In the genomic region with DNA sequence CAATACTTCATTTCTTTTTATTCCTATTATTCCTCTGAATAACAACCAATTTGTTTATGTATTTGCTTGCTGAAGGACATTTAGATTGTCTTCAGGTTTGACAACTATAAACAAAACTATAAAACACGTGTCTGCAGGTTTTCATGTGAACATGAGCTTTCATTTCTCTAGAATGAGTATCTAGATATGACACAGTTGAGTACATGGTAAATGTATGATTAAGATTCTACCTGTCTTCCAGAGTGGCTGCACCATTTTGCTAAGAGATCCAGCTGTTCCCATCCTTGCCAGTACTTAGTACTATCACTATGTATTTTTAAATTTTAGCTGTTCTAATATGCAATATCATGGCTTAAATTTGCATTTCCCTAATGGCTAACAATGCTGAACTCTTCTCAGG, we compare ENCODE assay signal across 13 cellular contexts. TPM values are rescaled to one million over a fixed set of nuclear protein-coding genes. Genes with fewer than 3 reads are reported as not detected.
DNase-seq lines count a peak whose midpoint lies in the region; ATAC-seq and FAIRE-seq lines count a peak whose summit lies in the region.
"Had no signal": no experiment of that assay in that cellular context is flagged by ENCODE, and none has a peak within 500 bp of the region (broad histone marks: within the 10 kb centered on the region; RNA-seq: fewer than 3 reads in every experiment).

No MANE protein-coding gene starts in this region.

- H3K4me3 Mint-ChIP-seq in activated T-cell treated with anti-CD3 and anti-CD28 coated beads, Interleukin-2, amount 50 U/mL, for 24 hours, result no peak overlapping the region
- H3K4me3 Mint-ChIP-seq in T-helper 17 cell, result no peak overlapping the region
- no peak overlapping the region for H3K4me3 Mint-ChIP-seq in stimulated activated effector memory CD8-positive, alpha-beta T cell treated with anti-CD3 and anti-CD28 coated beads, Interleukin-12 subunit alpha, Interleukin-12 subunit beta, amount 100 ng/mL, for 72 hours
- H3K4me3 Mint-ChIP-seq: CD14-positive monocyte; CD8-positive, alpha-beta memory T cell had no signal

- H3K27ac Mint-ChIP-seq in activated T-cell treated with anti-CD3 and anti-CD28 coated beads, Interleukin-2, amount 50 U/mL, for 24 hours, result peak overlapping the region; percentile 30
- H3K27ac Mint-ChIP-seq in T-helper 17 cell, result peak overlapping the region; percentile 49
- no peak overlapping the region for H3K27ac Mint-ChIP-seq in stimulated activated effector memory CD8-positive, alpha-beta T cell treated with anti-CD3 and anti-CD28 coated beads, Interleukin-12 subunit alpha, Interleukin-12 subunit beta, amount 100 ng/mL, for 72 hours

- FAIRE-seq in G401.6 (lab: Jason Lieb, UNC), result peak; percentile 13
- FAIRE-seq: GM12891 had no signal

- H3K9me3 Mint-ChIP-seq in activated T-cell treated with anti-CD3 and anti-CD28 coated beads, Interleukin-2, amount 50 U/mL, for 24 hours, result no peaks in the 10 kb centered on the region
- H3K9me3 Mint-ChIP-seq in stimulated activated effector memory CD8-positive, alpha-beta T cell treated with anti-CD3 and anti-CD28 coated beads, Interleukin-12 subunit alpha, Interleukin-12 subunit beta, amount 100 ng/mL, for 72 hours, result peaks cover 8% of the 10 kb centered on the region

- peaks cover 63% of the 10 kb centered on the region for H3K36me3 Mint-ChIP-seq in activated T-cell treated with anti-CD3 and anti-CD28 coated beads, Interleukin-2, amount 50 U/mL, for 24 hours (ENCODE audit: low read depth)
- peaks cover 3% of the 10 kb centered on the region for H3K36me3 Mint-ChIP-seq in T-helper 17 cell (ENCODE audit: low read depth)
- peaks cover 66% of the 10 kb centered on the region for H3K36me3 Mint-ChIP-seq in stimulated activated effector memory CD8-positive, alpha-beta T cell treated with anti-CD3 and anti-CD28 coated beads, Interleukin-12 subunit alpha, Interleukin-12 subunit beta, amount 100 ng/mL, for 72 hours

- no peak for ATAC-seq in T-helper 17 cell
- ATAC-seq in stimulated activated effector memory CD8-positive, alpha-beta T cell treated with anti-CD3 and anti-CD28 coated beads, Interleukin-12 subunit alpha, Interleukin-12 subunit beta, amount 100 ng/mL, for 72 hours, result peak; percentile 73
- no peak for ATAC-seq in GM19452 (IDR thresholded peaks at IDR 0.05; ENCODE audit: unreplicated experiment)
- ATAC-seq in GM18909 (IDR thresholded peaks at IDR 0.05; ENCODE audit: poor library complexity, unreplicated experiment), result no peak

- H3K4me1 Mint-ChIP-seq in activated T-cell treated with anti-CD3 and anti-CD28 coated beads, Interleukin-2, amount 50 U/mL, for 24 hours (ENCODE audit: low read depth), result peaks cover 66% of the 10 kb centered on the region
- peaks cover 26% of the 10 kb centered on the region for H3K4me1 Mint-ChIP-seq in T-helper 17 cell
- peaks cover 54% of the 10 kb centered on the region for H3K4me1 Mint-ChIP-seq in stimulated activated effector memory CD8-positive, alpha-beta T cell treated with anti-CD3 and anti-CD28 coated beads, Interleukin-12 subunit alpha, Interleukin-12 subunit beta, amount 100 ng/mL, for 72 hours

- no peaks in the 10 kb centered on the region for H3K27me3 Mint-ChIP-seq in activated T-cell treated with anti-CD3 and anti-CD28 coated beads, Interleukin-2, amount 50 U/mL, for 24 hours
- H3K27me3 Mint-ChIP-seq in T-helper 17 cell, result no peaks in the 10 kb centered on the region
- H3K27me3 Mint-ChIP-seq: CD8-positive, alpha-beta memory T cell had no signal

- H3K9me3 ChIP-seq in T-helper 17 cell (ENCODE audit: control insufficient read depth, low read length, poor library complexity, severe bottlenecking), result no peaks in the 10 kb centered on the region
- H3K9me3 ChIP-seq: Caco-2 had no signal

- no peak for DNase-seq in activated T-cell treated with anti-CD3 and anti-CD28 coated beads, Interleukin-2, amount 50 U/mL, for 24 hours
- no peak for DNase-seq in activated T-cell treated with anti-CD3 and anti-CD28 coated beads for 4 hours
- DNase-seq in T-helper 17 cell, result no peak
- no peak for DNase-seq in stimulated activated effector memory CD8-positive, alpha-beta T cell treated with anti-CD3 and anti-CD28 coated beads, Interleukin-12 subunit alpha, Interleukin-12 subunit beta, amount 100 ng/mL, for 72 hours (ENCODE audit: low spot score in 2 of 2)
- DNase-seq: Caco-2; CD8-positive, alpha-beta memory T cell; DND-41; GOT3 had no signal

RNA-seq across cellular contexts. Expression of a gene that starts 10.1 kb away (rescaled TPM):
- total RNA-seq in T-helper 17 cell, result 10 to 100 TPM; 32.9 to 34.4 TPM

RNA-seq across cellular contexts. Expression of a gene that starts 30.0 kb away (rescaled TPM):
- 10 to 100 TPM; 30.4 to 43.2 TPM for total RNA-seq in T-helper 17 cell
